In the genomic region with DNA sequence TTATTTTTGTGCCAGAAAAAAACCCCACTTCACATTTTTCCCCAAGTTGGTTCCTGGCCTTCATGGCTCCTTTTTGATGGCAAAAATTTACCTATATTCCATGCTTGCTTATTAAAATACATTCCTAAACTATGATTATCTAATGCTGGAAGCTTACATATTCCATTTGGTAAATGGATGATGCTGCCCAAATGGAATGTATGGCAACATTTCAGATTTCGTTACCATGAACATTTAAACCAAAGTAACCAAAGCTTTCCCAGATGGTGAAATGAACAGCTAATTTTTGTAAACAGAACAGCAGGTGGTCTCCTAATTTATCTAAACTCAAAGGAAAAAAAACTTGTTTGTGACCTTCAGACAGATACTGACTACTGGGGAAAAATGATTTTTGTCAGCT, we compare ENCODE assay signal across 1 cellular context.
TF ChIP-seq lines count a peak whose summit lies in the region.

No MANE protein-coding gene starts in this region.

TF ChIP-seq in IMR-90, 13 proteins besides CTCF, POLR2A, EP300 and RAD21:
- TF ChIP-seq, protein P1, sequence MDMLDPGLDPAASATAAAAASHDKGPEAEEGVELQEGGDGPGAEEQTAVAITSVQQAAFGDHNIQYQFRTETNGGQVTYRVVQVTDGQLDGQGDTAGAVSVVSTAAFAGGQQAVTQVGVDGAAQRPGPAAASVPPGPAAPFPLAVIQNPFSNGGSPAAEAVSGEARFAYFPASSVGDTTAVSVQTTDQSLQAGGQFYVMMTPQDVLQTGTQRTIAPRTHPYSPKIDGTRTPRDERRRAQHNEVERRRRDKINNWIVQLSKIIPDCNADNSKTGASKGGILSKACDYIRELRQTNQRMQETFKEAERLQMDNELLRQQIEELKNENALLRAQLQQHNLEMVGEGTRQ (IDR thresholded peaks at IDR 0.05; ENCODE audit: low read depth, low read length): no peak
- no peak for TF ChIP-seq CEBPB (IDR thresholded peaks at IDR 0.05; ENCODE audit: low read depth, low read length)
- TF ChIP-seq NFE2L2 (IDR thresholded peaks at IDR 0.05; ENCODE audit: low read depth, low read length): no peak
- TF ChIP-seq MAFK (IDR thresholded peaks at IDR 0.05; ENCODE audit: low read depth, low read length): no peak
- TF ChIP-seq FOS (IDR thresholded peaks at IDR 0.05; ENCODE audit: low read depth, low read length): no peak
- TF ChIP-seq, protein P2, sequence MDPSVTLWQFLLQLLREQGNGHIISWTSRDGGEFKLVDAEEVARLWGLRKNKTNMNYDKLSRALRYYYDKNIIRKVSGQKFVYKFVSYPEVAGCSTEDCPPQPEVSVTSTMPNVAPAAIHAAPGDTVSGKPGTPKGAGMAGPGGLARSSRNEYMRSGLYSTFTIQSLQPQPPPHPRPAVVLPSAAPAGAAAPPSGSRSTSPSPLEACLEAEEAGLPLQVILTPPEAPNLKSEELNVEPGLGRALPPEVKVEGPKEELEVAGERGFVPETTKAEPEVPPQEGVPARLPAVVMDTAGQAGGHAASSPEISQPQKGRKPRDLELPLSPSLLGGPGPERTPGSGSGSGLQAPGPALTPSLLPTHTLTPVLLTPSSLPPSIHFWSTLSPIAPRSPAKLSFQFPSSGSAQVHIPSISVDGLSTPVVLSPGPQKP (IDR thresholded peaks at IDR 0.05; ENCODE audit: borderline replicate concordance, low read depth, low read length): no peak
- no peak for TF ChIP-seq BHLHE40 (IDR thresholded peaks at IDR 0.05; ENCODE audit: low read depth, low read length)
- no peak for TF ChIP-seq MAZ (IDR thresholded peaks at IDR 0.05; ENCODE audit: borderline replicate concordance, low read depth, low read length)
- TF ChIP-seq RCOR1 (IDR thresholded peaks at IDR 0.05; ENCODE audit: insufficient replicate concordance, low read length): no peak
- no peak for TF ChIP-seq MXI1 (IDR thresholded peaks at IDR 0.05; ENCODE audit: borderline replicate concordance, low read depth, low read length)
- no peak for TF ChIP-seq CHD1 (IDR thresholded peaks at IDR 0.05; ENCODE audit: low read depth, low read length)
- no peak for TF ChIP-seq RFX5 (IDR thresholded peaks at IDR 0.05; ENCODE audit: low read depth, low read length)
- TF ChIP-seq SMC3 (IDR thresholded peaks at IDR 0.05; ENCODE audit: low read depth, low read length): no peak
